15 cellular contexts compared by ENCODE assay signal in the genomic region with DNA sequence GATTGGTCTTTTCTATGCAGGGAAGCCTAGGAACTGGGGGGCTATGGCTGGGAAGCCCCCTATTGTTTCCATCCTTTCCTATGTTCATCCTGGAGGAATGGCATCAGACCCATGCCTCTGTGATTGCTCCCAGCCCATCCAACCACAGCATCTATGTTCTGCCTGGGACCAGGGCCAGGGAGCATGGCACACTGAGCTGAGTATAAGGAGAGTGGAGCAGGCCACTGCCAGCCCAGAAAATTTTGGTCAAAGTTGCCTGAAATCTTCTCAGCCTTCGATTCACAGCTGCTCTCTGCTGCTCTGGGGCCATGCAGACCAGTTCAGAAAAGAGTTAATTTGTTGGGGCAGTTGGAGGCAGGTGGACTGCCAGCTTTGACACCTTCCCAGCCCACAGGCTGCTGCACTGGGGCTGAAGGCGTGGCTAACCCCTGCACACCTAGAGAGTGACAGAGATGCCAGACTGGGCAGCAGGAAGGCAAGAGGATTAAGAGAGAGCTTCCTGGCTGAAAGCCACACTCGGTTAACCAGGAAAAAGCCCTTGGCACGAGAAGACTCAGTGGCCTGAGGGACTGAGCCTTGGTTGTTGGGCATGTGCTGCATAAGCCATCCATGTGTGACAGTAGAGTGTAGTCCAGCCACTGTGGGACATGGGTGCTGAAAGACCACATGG. TPM values are rescaled to one million over a fixed set of nuclear protein-coding genes. Genes with fewer than 3 reads are reported as not detected.
DNase-seq lines count a peak whose midpoint lies in the region; ATAC-seq, FAIRE-seq and TF ChIP-seq lines count a peak whose summit lies in the region.
"Had no signal": no experiment of that assay in that cellular context is flagged by ENCODE, and none has a peak within 500 bp of the region (broad histone marks: within the 10 kb centered on the region; RNA-seq: fewer than 3 reads in every experiment).

No MANE protein-coding gene starts in this region.

- TF ChIP-seq POLR2A in breast epithelium (IDR thresholded peaks at IDR 0.05) (no peak), H1 (IDR thresholded peaks at IDR 0.05; ENCODE audit: control extremely low read depth in 1 of 2, low read depth in 2 of 2, low read length in 2 of 2) (no peak), stomach (IDR thresholded peaks at IDR 0.05) (no peak)

- H2BK120ac ChIP-seq in H1 (replicated peaks; ENCODE audit: low read depth, low read length) = no peak overlapping the region

- H3K23me2 ChIP-seq in H1 (ENCODE audit: low read depth, low read length) = no peaks in the 10 kb centered on the region

- FAIRE-seq in H1 (lab: Jason Lieb, UNC) = no peak

- H3K56ac ChIP-seq in H1 (replicated peaks; ENCODE audit: insufficient read length, low read depth, low read length) = no peak overlapping the region

- no peak for ATAC-seq in stimulated activated naive CD8-positive, alpha-beta T cell treated with anti-CD3 and anti-CD28 coated beads, Interleukin-15, Interleukin-2, amounts not matched to agents 100 U/mL and 50 U/mL, for 24 hours

- no peak overlapping the region for H2BK5ac ChIP-seq in H1 (ENCODE audit: low read depth, low read length)

- no peaks in the 10 kb centered on the region for H4K20me1 ChIP-seq in H1 (replicated peaks in 1 of 2; ENCODE audit: control insufficient read depth in 1 of 2, insufficient read depth in 2 of 2, low read length in 2 of 2)

- H3K9ac ChIP-seq in H1 (replicated peaks in 1 of 4; ENCODE audit: extremely low read depth in 1 of 4, low read depth in 3 of 4, low read length in 3 of 4) = no peak overlapping the region

- TF ChIP-seq EP300 in H1 (IDR thresholded peaks at IDR 0.05; ENCODE audit: borderline replicate concordance in 1 of 2, low read depth in 2 of 2, low read length in 2 of 2) (no peak), stomach (IDR thresholded peaks at IDR 0.05) (no peak)

- H3K27ac ChIP-seq in breast epithelium (no peak overlapping the region), H1 (ENCODE audit: low read depth, low read length) (no peak overlapping the region), stomach (no peak overlapping the region)
- H3K27ac ChIP-seq: neutrophil had no signal

- H3K36me3 ChIP-seq in breast epithelium (no peaks in the 10 kb centered on the region), H1 (ENCODE audit: control insufficient read depth in 2 of 4, insufficient read depth in 4 of 4, low read length in 3 of 4) (no peaks in the 10 kb centered on the region), stomach (peaks cover 0 to 12% (median 2%) of the 10 kb centered on the region in 4 donors)
- H3K36me3 ChIP-seq: neutrophil had no signal

- H3K27me3 ChIP-seq in breast epithelium (no peaks in the 10 kb centered on the region), H1 (replicated peaks in 1 of 4; ENCODE audit: control insufficient read depth in 3 of 4, extremely low read depth in 1 of 4, insufficient read depth in 3 of 4, low read length in 3 of 4) (peaks cover 0 to 4% (median 0%) of the 10 kb centered on the region in 4 experiments; a peak in 1 of 7 replicates), stomach (no peaks in the 10 kb centered on the region)
- H3K27me3 ChIP-seq: neutrophil had no signal

- no peak overlapping the region for H4K91ac ChIP-seq in H1 (replicated peaks; ENCODE audit: insufficient read length, low read length)

- in situ Hi-C loops in T47D (cut with HindIII; ENCODE audit: low pct_unique_long_range_greater_than_20kb, low sequenced_read_pairs) = no loop called here

- 78% methylated on average over 4 of the region's 4 CpGs; no CpG with 5 or more reads in 1 of the 2 experiments for WGBS in H1 (ENCODE audit: extremely low coverage in 1 of 2, insufficient coverage in 1 of 2, insufficient read length in 1 of 2, insufficient replicate concordance in 2 of 2, low coverage in 1 of 2, low lambda C conversion rate in 2 of 2, missing lambda C conversion rate in 1 of 2), 2 experiments
- WGBS in stomach, 5 donors = 27 to 51% (median 41%) methylated on average over 4 of the region's 4 CpGs

- H3K79me1 ChIP-seq in H1 (ENCODE audit: low read depth, low read length) = no peaks in the 10 kb centered on the region

- no peaks in the 10 kb centered on the region for H3K4me1 ChIP-seq in breast epithelium
- peaks cover 0 to 4% (median under 1%) of the 10 kb centered on the region in 4 experiments; a peak in 2 of 7 replicates for H3K4me1 ChIP-seq in H1 (replicated peaks in 1 of 4; ENCODE audit: control insufficient read depth in 3 of 4, insufficient read depth in 4 of 4, low read length in 3 of 4)
- peaks cover 0 to 40% (median 6%) of the 10 kb centered on the region in 4 donors for H3K4me1 ChIP-seq in stomach

- POLR2A ChIA-PET in H1 (lab: Charles Lee; ENCODE audit: partially characterized antibody) = interaction anchor here (0.9 kb wide), 1 partner anchor 9 kb away, joined by 3 read pairs; no protein-coding TSS in a partner anchor

- no peak overlapping the region for H3K4me2 ChIP-seq in H1 (ENCODE audit: insufficient read depth in 1 of 2, low read depth in 2 of 2, low read length in 2 of 2)

- DNase-seq in T47D (ENCODE audit: low read depth in 1 of 2, low spot score in 1 of 2) (peak; percentile 23 to 57), breast epithelium (ENCODE audit: low spot score in 2 of 2) (no peak), NCI-H69 (lab: John Stamatoyannopoulos, UW) (peak; percentile 35), H1 (ENCODE audit: low read depth in 1 of 2, low spot score in 2 of 2) (no peak), stomach (peak; percentile 34), SIG-M5 (lab: John Stamatoyannopoulos, UW) (no peak), GM10266 (ENCODE audit: extremely low spot score) (no peak)
- DNase-seq in stimulated activated naive CD8-positive, alpha-beta T cell treated with anti-CD3 and anti-CD28 coated beads, Interleukin-15, Interleukin-2, amounts not matched to agents 100 U/mL and 50 U/mL, for 24 hours = no peak
- DNase-seq: activated CD8-positive, alpha-beta memory T cell treated with anti-CD3 and anti-CD28 coated beads for 24 hours; GF-D8; KBM-7; NCI-H2081 treated with DMSO at 0.1 percent for 48 hours; stimulated activated CD8-positive, alpha-beta memory T cell treated with anti-CD3 and anti-CD28 coated beads, Interleukin-4, amount 100 ng/mL, for 48 hours had no signal

- no peak for TF ChIP-seq RAD21 in H1 (IDR thresholded peaks at IDR 0.05 in 1 of 2, conservative IDR thresholded peaks at IDR 0.05 in 1 of 2; ENCODE audit: low read depth in 2 of 2, low read length in 2 of 2)

- TF ChIP-seq CTCF in breast epithelium (IDR thresholded peaks at IDR 0.05) (no peak), H1 (IDR thresholded peaks at IDR 0.05; ENCODE audit: control extremely low read depth in 1 of 3, insufficient read depth in 1 of 3, low read depth in 1 of 3, low read length in 3 of 3) (no peak), stomach (IDR thresholded peaks at IDR 0.05) (no peak), GM10266 (IDR thresholded peaks at IDR 0.05; ENCODE audit: control insufficient read depth, insufficient read depth, low read depth, missing control alignments) (no peak)

- no peak overlapping the region for H2AK5ac ChIP-seq in H1 (ENCODE audit: low read depth, low read length)

- intact Hi-C loops in breast epithelium (cut with DNase I; ENCODE audit: low total_unique reads) (no loop called here), stomach (cut with DNase I; ENCODE audit: low total_unique reads) (no loop called here)

- H3K9me3 ChIP-seq in breast epithelium = peaks cover 0 to 5% of the 10 kb centered on the region in 2 donors
- no peaks in the 10 kb centered on the region for H3K9me3 ChIP-seq in H1 (ENCODE audit: insufficient read depth in 2 of 2, low read depth in 1 of 2, low read length in 1 of 2)
- no peaks in the 10 kb centered on the region for H3K9me3 ChIP-seq in stomach
- H3K9me3 ChIP-seq: neutrophil had no signal

- H3K18ac ChIP-seq in H1 (ENCODE audit: extremely low read depth, low read length) = no peak overlapping the region

- H3K4me3 ChIP-seq in breast epithelium = no peak overlapping the region
- no peak overlapping the region for H3K4me3 ChIP-seq in H1 (ENCODE audit: extremely low read depth in 1 of 4, insufficient read depth in 2 of 4, low read depth in 3 of 4, low read length in 4 of 4)
- no peak overlapping the region for H3K4me3 ChIP-seq in stomach
- H3K4me3 ChIP-seq: lung had no signal

- H2AFZ ChIP-seq in H1 (ENCODE audit: low read length) = no peak overlapping the region

- H2BK20ac ChIP-seq in H1 (ENCODE audit: low read length) = no peak overlapping the region

- H3K79me2 ChIP-seq in H1 (ENCODE audit: control insufficient read depth in 1 of 2, insufficient read depth in 2 of 2, low read length in 2 of 2) = no peaks in the 10 kb centered on the region

- no peak overlapping the region for H4K8ac ChIP-seq in H1 (ENCODE audit: extremely low read depth, insufficient read depth, low read length)

- H2BK15ac ChIP-seq in H1 (ENCODE audit: low read length) = no peak overlapping the region

- H2BK12ac ChIP-seq in H1 (ENCODE audit: low read depth, low read length) = peak overlapping the region; percentile 39; the same call in 1 of the 2 replicates

- no peak overlapping the region for H3K14ac ChIP-seq in H1 (ENCODE audit: insufficient read length)

- CTCF ChIA-PET in H1 (lab: Charles Lee; ENCODE audit: partially characterized antibody) = interaction anchor here (0.8 to 1.7 kb wide), 6 partner anchors 8 to 166 kb away, joined by 3 to 4 read pairs (median 4); no protein-coding TSS in a partner anchor

- H4K5ac ChIP-seq in H1 (ENCODE audit: insufficient read length, low read depth, low read length) = no peak overlapping the region

- no peak overlapping the region for H3K4ac ChIP-seq in H1 (replicated peaks; ENCODE audit: insufficient read length, low read depth, low read length)

- no peak overlapping the region for H3K23ac ChIP-seq in H1 (ENCODE audit: insufficient read length)

TF ChIP-seq in H1, 55 proteins besides CTCF, POLR2A, EP300 and RAD21 (continues in another document):
- TF ChIP-seq POU5F1 (IDR thresholded peaks at IDR 0.05; ENCODE audit: low read depth, low read length) = no peak

RNA-seq across cellular contexts. Expression of a gene that starts 12.1 kb away (rescaled TPM):
- total RNA-seq in breast epithelium (100 to 1,000 TPM in 1 of 3 donors, 10 to 100 TPM in 2; 40.4 to 145 (median 45.2) TPM), stomach (100 to 1,000 TPM in 1 of 5 donors, 10 to 100 TPM in 4; 24.5 to 180 (median 70.1) TPM)
- total RNA-seq in H1 (2021; fragmentation: NEBNext Ultra II Directional; extraction: Animal tissue kit (Norgen Biotek cat#: 25700)) = 5.9 and 8.5 TPM in 2 replicates
- polyA plus RNA-seq in H1 (2011; rRNA removed) (6.0 and 6.2 TPM in 2 replicates), stomach (100 to 1,000 TPM in 1 of 3 donors, 10 to 100 TPM in 2; 43.5 to 116 (median 54.4) TPM)
- 5.7 TPM for polyA plus RNA-seq in H1 (2011; cell fraction: cytosol; rRNA removed)
- polyA plus RNA-seq in H1 (2011; cell fraction: nucleus; rRNA removed) = 9.4 TPM
- polyA plus RNA-seq in H1 (2012, experiment 1 of 2) = 9.3 to 11.8 TPM (median 10.1 TPM) in 4 replicates
- polyA plus RNA-seq in H1 (2012, experiment 2 of 2) = 9.0 TPM
- polyA plus RNA-seq in H1 (2013, experiment 1 of 2) = 11.9 TPM
- 12.4 TPM for polyA plus RNA-seq in H1 (2013, experiment 2 of 2)
- 6.9 and 7.5 TPM in 2 replicates for polyA minus RNA-seq in H1 (2011; rRNA and poly(A)+ RNA removed)
- polyA minus RNA-seq in H1 (2011; cell fraction: cytosol; rRNA and poly(A)+ RNA removed) = 4.8 TPM
- 7.5 TPM for polyA minus RNA-seq in H1 (2011; cell fraction: nucleus; rRNA and poly(A)+ RNA removed)

Comparison
In these comparisons a context has a peak if more than half of its experiments do, and no peak if none do; other contexts are left out.
1. DNase-seq: peak in T47D (2 of 2), NCI-H69 (single experiment) and stomach (single experiment); none in breast epithelium (0 of 2), H1 (0 of 2), SIG-M5 (single experiment), GM10266 (single experiment) and stimulated activated naive CD8-positive, alpha-beta T cell treated with anti-CD3 and anti-CD28 coated beads, Interleukin-15, Interleukin-2, amounts not matched to agents 100 U/mL and 50 U/mL, for 24 hours (single experiment).